In genomic region chr13:110132178-110132975, GRCh38 we compare ENCODE assay signal across 17 cellular contexts.
DNase-seq lines count a peak whose midpoint lies in the region; ATAC-seq and TF ChIP-seq lines count a peak whose summit lies in the region.
"Had no signal": no experiment of that assay in that cellular context is flagged by ENCODE, and none has a peak within 500 bp of the region (broad histone marks: within the 10 kb centered on the region; RNA-seq: fewer than 3 reads in every experiment).

No MANE protein-coding gene starts in this region.

- H2AFZ ChIP-seq in DND-41 (ENCODE audit: low read depth, low read length) (no peak overlapping the region), osteoblast (ENCODE audit: low read length) (peak overlapping the region; percentile 10)

- H3K4me3 Mint-ChIP-seq in WTC11 = no peak overlapping the region
- H3K4me3 Mint-ChIP-seq: activated naive CD8-positive, alpha-beta T cell treated with anti-CD3 and anti-CD28 coated beads, Interleukin-2, amount 50 U/mL, for 24 hours had no signal

- H3K27me3 ChIP-seq in DND-41 (ENCODE audit: insufficient read depth, low read length, poor library complexity) (peaks cover 8% of the 10 kb centered on the region), osteoblast (ENCODE audit: insufficient read depth, low read length) (no peaks in the 10 kb centered on the region)
- H3K27me3 ChIP-seq: heart left ventricle, right lobe of liver had no signal

- H3K79me2 ChIP-seq in DND-41 (ENCODE audit: insufficient read depth, low read length) = no peaks in the 10 kb centered on the region
- no peaks in the 10 kb centered on the region for H3K79me2 ChIP-seq in osteoblast (ENCODE audit: insufficient read depth, low read length)

- POLR2A ChIA-PET in WTC11 (lab: Charles Lee) = no interaction called here

- TF ChIP-seq POLR2A in NB4 (IDR thresholded peaks at IDR 0.05; ENCODE audit: extremely low read depth, insufficient read length) = no peak

- peaks cover 50% of the 10 kb centered on the region for H3K4me1 Mint-ChIP-seq in WTC11

- no peak overlapping the region for H3K4me3 ChIP-seq in DND-41 (ENCODE audit: low read depth in 1 of 2, low read length in 2 of 2)
- H3K4me3 ChIP-seq in NB4 (ENCODE audit: low read depth, low read length) = no peak overlapping the region
- H3K4me3 ChIP-seq in osteoblast (ENCODE audit: insufficient read depth, low read length) = no peak overlapping the region
- H3K4me3 ChIP-seq: heart left ventricle, right lobe of liver had no signal

- H3K27ac ChIP-seq in DND-41 (ENCODE audit: low read length) = no peak overlapping the region
- no peak overlapping the region for H3K27ac ChIP-seq in osteoblast (ENCODE audit: low read depth, low read length)
- H3K27ac ChIP-seq: C4-2B, epithelial cell of prostate, right lobe of liver had no signal

- peaks cover 9% of the 10 kb centered on the region for H3K4me1 ChIP-seq in DND-41 (ENCODE audit: insufficient read depth, low read length)
- H3K4me1 ChIP-seq in osteoblast (ENCODE audit: insufficient read depth, low read length) = peaks cover 31% of the 10 kb centered on the region

- DNase-seq in DND-41 = no peak
- peak; percentile 71 for DNase-seq in NB4 (ENCODE audit: low read depth)
- no peak for DNase-seq in WTC11 (ENCODE audit: low spot score)
- peak; percentile 88 for DNase-seq in osteoblast (ENCODE audit: insufficient read length, low spot score, missing footprints)
- no peak for DNase-seq in glomerular visceral epithelial cell (ENCODE audit: extremely low spot score)
- no peak for DNase-seq in activated CD8-positive, alpha-beta memory T cell treated with anti-CD3 and anti-CD28 coated beads, Interleukin-2, amount 50 U/mL, for 4 hours
- DNase-seq: activated naive CD8-positive, alpha-beta T cell treated with anti-CD3 and anti-CD28 coated beads, Interleukin-2, amount 50 U/mL, for 24 hours; heart left ventricle; left colon; NCI-H2171; right lobe of liver; stimulated activated naive CD4-positive, alpha-beta T cell; SW 1271 had no signal

- CTCF ChIA-PET in WTC11 (lab: Charles Lee) = interaction anchor here (0.5 to 2.7 kb wide), 6 partner anchors 14 to 977 kb away, joined by 3 to 14 read pairs (median 4); no protein-coding TSS in a partner anchor

- H3K9ac ChIP-seq in DND-41 (ENCODE audit: low read depth, low read length) = no peak overlapping the region

- H3K4me2 ChIP-seq in DND-41 (ENCODE audit: insufficient read depth, low read length) = no peak overlapping the region
- no peak overlapping the region for H3K4me2 ChIP-seq in osteoblast (ENCODE audit: insufficient read depth, low read length)

- H3K9me3 ChIP-seq in DND-41 (ENCODE audit: insufficient read depth, low read length, severe bottlenecking) = no peaks in the 10 kb centered on the region
- no peaks in the 10 kb centered on the region for H3K9me3 ChIP-seq in osteoblast (ENCODE audit: low read depth, low read length)
- H3K9me3 ChIP-seq: heart left ventricle, right lobe of liver had no signal

- no peaks in the 10 kb centered on the region for H3K36me3 Mint-ChIP-seq in WTC11

- no peaks in the 10 kb centered on the region for H3K36me3 ChIP-seq in DND-41 (ENCODE audit: insufficient read depth, low read length)
- no peaks in the 10 kb centered on the region for H3K36me3 ChIP-seq in osteoblast (ENCODE audit: insufficient read depth, low read length)
- H3K36me3 ChIP-seq: heart left ventricle, right lobe of liver had no signal

- H4K20me1 ChIP-seq in DND-41 (ENCODE audit: insufficient read depth, low read length) (no peaks in the 10 kb centered on the region), osteoblast (ENCODE audit: insufficient read depth, low read length) (no peaks in the 10 kb centered on the region)

- TF ChIP-seq CTCF in DND-41 (IDR thresholded peaks at IDR 0.05; ENCODE audit: borderline replicate concordance, extremely low read depth, low read length, poor library complexity, severe bottlenecking) = no peak
- TF ChIP-seq CTCF in NB4 (IDR thresholded peaks at IDR 0.05; ENCODE audit: low read depth, low read length) = no peak
- no peak for TF ChIP-seq CTCF in WTC11 (IDR thresholded peaks at IDR 0.05)
- TF ChIP-seq CTCF in osteoblast (IDR thresholded peaks at IDR 0.05; ENCODE audit: extremely low read depth, low read depth, low read length) = no peak

- no peak overlapping the region for H3K27ac Mint-ChIP-seq in WTC11
- H3K27ac Mint-ChIP-seq: activated naive CD8-positive, alpha-beta T cell treated with anti-CD3 and anti-CD28 coated beads, Interleukin-2, amount 50 U/mL, for 24 hours had no signal

- peaks cover 5% of the 10 kb centered on the region; the same call in 1 of the 2 replicates for H3K9me3 Mint-ChIP-seq in WTC11
- H3K9me3 Mint-ChIP-seq: activated naive CD8-positive, alpha-beta T cell treated with anti-CD3 and anti-CD28 coated beads, Interleukin-2, amount 50 U/mL, for 24 hours had no signal

- peaks cover 15% of the 10 kb centered on the region for H3K27me3 Mint-ChIP-seq in WTC11 (ENCODE audit: low read depth)

- ATAC-seq in DND-41 (ENCODE audit: insufficient read depth, low read depth) (0 out of 3 replicates have a peak, but pooled peaks have one; percentile 14), WTC11 (peak; percentile 34), HG02885 (IDR thresholded peaks at IDR 0.05; ENCODE audit: poor library complexity, unreplicated experiment) (no peak), HG03095 (IDR thresholded peaks at IDR 0.05; ENCODE audit: unreplicated experiment) (no peak)
- ATAC-seq: activated naive CD8-positive, alpha-beta T cell treated with anti-CD3 and anti-CD28 coated beads, Interleukin-2, amount 50 U/mL, for 24 hours; heart left ventricle; left colon; right lobe of liver had no signal

TF ChIP-seq in WTC11, 78 proteins besides CTCF, POLR2A, EP300 and RAD21:
- TF ChIP-seq OVOL2 (CRISPR knock-in tag; IDR thresholded peaks at IDR 0.05; ENCODE audit: borderline replicate concordance) = no peak
- TF ChIP-seq ZMAT4 (CRISPR knock-in tag; IDR thresholded peaks at IDR 0.05) = no peak
- peak; percentile 74; the same call in 1 of the 2 replicates for TF ChIP-seq PRDM15 (CRISPR knock-in tag; IDR thresholded peaks at IDR 0.05)
- TF ChIP-seq PREB (CRISPR knock-in tag; IDR thresholded peaks at IDR 0.05; ENCODE audit: borderline replicate concordance) = no peak

Comparison
In these comparisons a context has a peak if more than half of its experiments do, and no peak if none do; other contexts are left out.
1. ATAC-seq: peak in DND-41 (single experiment) and WTC11 (single experiment); none in HG02885 (single experiment) and HG03095 (single experiment).
2. DNase-seq: peak in NB4 (single experiment) and osteoblast (single experiment); none in DND-41 (single experiment), WTC11 (single experiment), glomerular visceral epithelial cell (single experiment) and activated CD8-positive, alpha-beta memory T cell treated with anti-CD3 and anti-CD28 coated beads, Interleukin-2, amount 50 U/mL, for 4 hours (single experiment).